In the genomic region with DNA sequence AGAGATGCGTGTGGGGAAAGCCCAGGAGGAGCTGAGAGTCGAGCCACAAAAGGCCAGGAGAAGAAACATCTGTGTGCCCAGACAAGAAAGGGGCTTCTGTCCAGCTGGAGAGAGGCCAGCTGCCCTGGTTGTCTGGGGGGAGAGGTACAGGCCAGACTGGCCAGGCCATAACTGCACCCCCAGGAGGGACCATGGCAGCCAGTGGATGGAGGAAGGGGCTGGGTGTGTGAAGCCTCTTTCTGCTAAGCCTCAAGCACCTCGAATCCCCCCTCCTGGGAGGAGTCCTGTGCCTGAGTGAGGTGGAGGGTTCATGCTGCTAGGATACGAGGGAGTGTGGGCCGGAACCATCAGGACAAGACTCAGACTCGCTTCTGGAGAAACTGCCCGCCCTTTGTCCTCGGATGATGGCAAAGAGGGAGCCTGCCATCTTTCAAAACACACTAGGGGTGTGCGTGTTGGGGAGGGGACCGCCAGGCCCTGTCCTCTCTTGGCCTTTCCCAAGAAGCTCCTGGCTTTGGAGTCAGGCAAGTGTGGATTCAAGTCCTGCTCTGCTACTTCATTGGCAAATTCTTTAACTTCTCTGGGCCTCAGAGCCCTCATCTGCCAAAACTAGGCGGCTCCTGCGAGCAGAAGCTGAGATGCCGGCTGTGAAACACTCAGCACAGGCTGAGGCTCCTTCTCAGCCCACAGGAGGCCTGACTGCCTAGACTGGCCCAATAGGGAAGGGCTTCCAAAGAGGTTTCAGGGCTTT, we compare ENCODE assay signal across 12 cellular contexts.
DNase-seq lines count a peak whose midpoint lies in the region; ATAC-seq, FAIRE-seq and TF ChIP-seq lines count a peak whose summit lies in the region.
"Had no signal": no experiment of that assay in that cellular context is flagged by ENCODE, and none has a peak within 500 bp of the region (broad histone marks: within the 10 kb centered on the region; RNA-seq: fewer than 3 reads in every experiment).

No MANE protein-coding gene starts in this region.

- peak overlapping the region; percentile 67 for H3K27ac Mint-ChIP-seq in activated CD8-positive, alpha-beta T cell treated with anti-CD3 and anti-CD28 coated beads for 36 hours
- H3K27ac Mint-ChIP-seq in activated CD8-positive, alpha-beta T cell treated with anti-CD3 and anti-CD28 coated beads, Interleukin-2, amount 10 ng/mL, durations not matched to agents 7 days and 5 days: no peak overlapping the region
- H3K27ac Mint-ChIP-seq in mesothelial cell of epicardium: peak overlapping the region; percentile 87
- H3K27ac Mint-ChIP-seq in stimulated activated naive CD8-positive, alpha-beta T cell treated with anti-CD3 and anti-CD28 coated beads, Interleukin-15, amount 100 ng/mL, for 72 hours: peak overlapping the region; percentile 9 to 67

- H3K4me1 Mint-ChIP-seq in activated CD8-positive, alpha-beta T cell treated with anti-CD3 and anti-CD28 coated beads for 36 hours (ENCODE audit: low read depth): peaks cover 23% of the 10 kb centered on the region
- H3K4me1 Mint-ChIP-seq in activated CD8-positive, alpha-beta T cell treated with anti-CD3 and anti-CD28 coated beads, Interleukin-2, amount 10 ng/mL, durations not matched to agents 7 days and 5 days (ENCODE audit: low read depth): peaks cover 9% of the 10 kb centered on the region
- H3K4me1 Mint-ChIP-seq in mesothelial cell of epicardium: peaks cover 50% of the 10 kb centered on the region
- H3K4me1 Mint-ChIP-seq in stimulated activated naive CD8-positive, alpha-beta T cell treated with anti-CD3 and anti-CD28 coated beads, Interleukin-15, amount 100 ng/mL, for 72 hours: peaks cover 72% of the 10 kb centered on the region

- no peak for FAIRE-seq in D721Med (lab: Jason Lieb, UNC)
- FAIRE-seq: bronchial epithelial cell had no signal

- no peaks in the 10 kb centered on the region for H3K9me3 Mint-ChIP-seq in activated CD8-positive, alpha-beta T cell treated with anti-CD3 and anti-CD28 coated beads for 36 hours
- H3K9me3 Mint-ChIP-seq in activated CD8-positive, alpha-beta T cell treated with anti-CD3 and anti-CD28 coated beads, Interleukin-2, amount 10 ng/mL, durations not matched to agents 7 days and 5 days (ENCODE audit: insufficient read depth): no peaks in the 10 kb centered on the region
- H3K9me3 Mint-ChIP-seq in mesothelial cell of epicardium: no peaks in the 10 kb centered on the region
- H3K9me3 Mint-ChIP-seq in stimulated activated naive CD8-positive, alpha-beta T cell treated with anti-CD3 and anti-CD28 coated beads, Interleukin-15, amount 100 ng/mL, for 72 hours: no peaks in the 10 kb centered on the region

- no peaks in the 10 kb centered on the region for H3K27me3 Mint-ChIP-seq in activated CD8-positive, alpha-beta T cell treated with anti-CD3 and anti-CD28 coated beads for 36 hours
- H3K27me3 Mint-ChIP-seq in activated CD8-positive, alpha-beta T cell treated with anti-CD3 and anti-CD28 coated beads, Interleukin-2, amount 10 ng/mL, durations not matched to agents 7 days and 5 days (ENCODE audit: low read depth): no peaks in the 10 kb centered on the region
- H3K27me3 Mint-ChIP-seq in mesothelial cell of epicardium (ENCODE audit: low read depth): no peaks in the 10 kb centered on the region
- H3K27me3 Mint-ChIP-seq in stimulated activated naive CD8-positive, alpha-beta T cell treated with anti-CD3 and anti-CD28 coated beads, Interleukin-15, amount 100 ng/mL, for 72 hours: no peaks in the 10 kb centered on the region

- intact Hi-C loops in activated CD8-positive, alpha-beta T cell treated with anti-CD3 and anti-CD28 coated beads for 36 hours (cut with micrococcal nuclease): no loop called here

- no peak for DNase-seq in activated CD8-positive, alpha-beta T cell treated with anti-CD3 and anti-CD28 coated beads for 36 hours
- no peak for DNase-seq in activated CD8-positive, alpha-beta T cell treated with anti-CD3 and anti-CD28 coated beads, Interleukin-2, amount 10 ng/mL, durations not matched to agents 7 days and 5 days
- DNase-seq in mesothelial cell of epicardium (ENCODE audit: low spot score in 2 of 2, unreplicated experiment in 2 of 2): no peak
- DNase-seq in stimulated activated naive CD8-positive, alpha-beta T cell treated with anti-CD3 and anti-CD28 coated beads, Interleukin-15, amount 100 ng/mL, for 72 hours: no peak
- DNase-seq in 8988T: no peak
- no peak for DNase-seq in D721Med (ENCODE audit: insufficient read length, low spot score)
- DNase-seq: RPMI8226 had no signal

- POLR2A ChIA-PET in activated CD8-positive, alpha-beta T cell treated with anti-CD3 and anti-CD28 coated beads for 36 hours (lab: Charles Lee): interaction anchor here (0.7 to 1.1 kb wide), 4 partner anchors 11 to 338 kb away, joined by 3 to 5 read pairs (median 3); no protein-coding TSS in a partner anchor
- POLR2A ChIA-PET in activated CD8-positive, alpha-beta T cell treated with anti-CD3 and anti-CD28 coated beads, Interleukin-2, amount 10 ng/mL, durations not matched to agents 7 days and 5 days (lab: Charles Lee): interaction anchor here (0.8 kb wide), 1 partner anchor 11 kb away, joined by 3 read pairs; no protein-coding TSS in a partner anchor

- H3K4me3 Mint-ChIP-seq in activated CD8-positive, alpha-beta T cell treated with anti-CD3 and anti-CD28 coated beads for 36 hours: no peak overlapping the region
- no peak overlapping the region for H3K4me3 Mint-ChIP-seq in activated CD8-positive, alpha-beta T cell treated with anti-CD3 and anti-CD28 coated beads, Interleukin-2, amount 10 ng/mL, durations not matched to agents 7 days and 5 days
- H3K4me3 Mint-ChIP-seq in mesothelial cell of epicardium: no peak overlapping the region
- H3K4me3 Mint-ChIP-seq in stimulated activated naive CD8-positive, alpha-beta T cell treated with anti-CD3 and anti-CD28 coated beads, Interleukin-15, amount 100 ng/mL, for 72 hours: no peak overlapping the region

- peak overlapping the region; percentile 29 for H3K27ac ChIP-seq in angular gyrus (ENCODE audit: low read depth, low read length)
- H3K27ac ChIP-seq: vagina had no signal

- CTCF ChIA-PET in activated CD8-positive, alpha-beta T cell treated with anti-CD3 and anti-CD28 coated beads for 36 hours (lab: Charles Lee): interaction anchor here (1.1 kb wide), 1 partner anchor 22 kb away, joined by 3 read pairs; no protein-coding TSS in a partner anchor
- CTCF ChIA-PET in activated CD8-positive, alpha-beta T cell treated with anti-CD3 and anti-CD28 coated beads, Interleukin-2, amount 10 ng/mL, durations not matched to agents 7 days and 5 days (lab: Charles Lee): interaction anchor here (1.0 to 1.7 kb wide), 2 partner anchors 9 to 35 kb away, joined by 4 read pairs; no protein-coding TSS in a partner anchor

- peaks cover 12% of the 10 kb centered on the region for H3K36me3 Mint-ChIP-seq in activated CD8-positive, alpha-beta T cell treated with anti-CD3 and anti-CD28 coated beads for 36 hours (ENCODE audit: low read depth)
- H3K36me3 Mint-ChIP-seq in activated CD8-positive, alpha-beta T cell treated with anti-CD3 and anti-CD28 coated beads, Interleukin-2, amount 10 ng/mL, durations not matched to agents 7 days and 5 days (ENCODE audit: low read depth): peaks cover 23% of the 10 kb centered on the region
- peaks cover 47% of the 10 kb centered on the region for H3K36me3 Mint-ChIP-seq in mesothelial cell of epicardium

- no peak for TF ChIP-seq CTCF in activated CD8-positive, alpha-beta T cell treated with anti-CD3 and anti-CD28 coated beads for 36 hours (IDR thresholded peaks at IDR 0.05)
- TF ChIP-seq CTCF in mesothelial cell of epicardium (IDR thresholded peaks at IDR 0.05; ENCODE audit: unreplicated experiment) (no peak), D721Med (IDR thresholded peaks at IDR 0.05; ENCODE audit: insufficient read depth, missing control alignments) (no peak)

- no peak for ATAC-seq in activated CD8-positive, alpha-beta T cell treated with anti-CD3 and anti-CD28 coated beads for 36 hours
- no peak for ATAC-seq in activated CD8-positive, alpha-beta T cell treated with anti-CD3 and anti-CD28 coated beads, Interleukin-2, amount 10 ng/mL, durations not matched to agents 7 days and 5 days
- ATAC-seq in stimulated activated naive CD8-positive, alpha-beta T cell treated with anti-CD3 and anti-CD28 coated beads, Interleukin-15, amount 100 ng/mL, for 72 hours: no peak
- no peak for ATAC-seq in HG03280 (IDR thresholded peaks at IDR 0.05; ENCODE audit: unreplicated experiment)
- ATAC-seq: esophagus mucosa had no signal
